8 cellular contexts compared by ENCODE assay signal in the genomic region with DNA sequence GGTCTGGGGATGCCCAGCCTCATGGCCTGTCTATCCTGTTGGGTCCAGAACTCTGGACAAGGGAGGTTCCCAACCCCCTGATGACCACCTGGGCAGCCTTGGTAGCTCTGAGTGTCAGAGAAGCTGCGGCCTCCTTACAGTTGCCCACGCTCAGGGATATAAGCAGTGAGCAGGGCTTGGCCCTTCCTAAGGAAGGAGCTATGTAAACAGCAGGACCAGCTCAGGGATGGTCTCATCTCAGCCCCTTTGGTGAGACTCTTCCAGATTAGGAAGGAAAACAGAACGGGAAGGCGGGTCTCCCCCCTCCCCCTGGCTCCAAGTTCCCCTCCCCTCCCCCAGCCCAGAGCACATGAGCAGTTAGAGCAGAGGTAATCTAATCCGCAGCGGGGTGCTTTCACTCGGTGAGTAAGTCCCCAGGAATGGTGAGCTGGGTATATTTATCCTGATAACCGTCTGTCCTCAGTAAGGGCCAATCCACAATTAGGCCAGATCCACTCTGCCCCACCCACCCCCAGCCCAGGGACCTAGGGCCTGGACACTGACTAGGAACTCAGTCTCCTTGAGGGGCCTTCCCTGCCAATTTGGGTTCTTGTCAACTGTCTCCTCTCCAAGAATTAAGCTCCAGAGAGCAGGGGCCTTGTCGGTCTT. TPM values are rescaled to one million over a fixed set of nuclear protein-coding genes. Genes with fewer than 3 reads are reported as not detected.
DNase-seq lines count a peak whose midpoint lies in the region; ATAC-seq, FAIRE-seq and TF ChIP-seq lines count a peak whose summit lies in the region.

No MANE protein-coding gene starts in this region.

- H3K4me1 Mint-ChIP-seq in activated CD4-positive, alpha-beta memory T cell treated with anti-CD3 and anti-CD28 coated beads, Interleukin-2, amount 10 ng/mL, durations not matched to agents 7 days and 5 days: peaks cover 98% of the 10 kb centered on the region

- H3K4me1 ChIP-seq in trophoblast cell (ENCODE audit: control insufficient read depth in 1 of 2, insufficient read depth in 2 of 2, low read length in 2 of 2): peaks cover 73 to 75% of the 10 kb centered on the region in 2 experiments

- peak overlapping the region; percentile 85 for H2AFZ ChIP-seq in trophoblast cell (ENCODE audit: insufficient read depth, low read length, poor library complexity)

- H3K9me3 Mint-ChIP-seq in activated CD4-positive, alpha-beta memory T cell treated with anti-CD3 and anti-CD28 coated beads, Interleukin-2, amount 10 ng/mL, durations not matched to agents 7 days and 5 days: no peaks in the 10 kb centered on the region

- no peak for TF ChIP-seq CTCF in AG04450 (IDR thresholded peaks at IDR 0.05; ENCODE audit: low read depth, low read length)

- H3K4me3 ChIP-seq in AG04450 (ENCODE audit: low read depth, low read length): peak overlapping the region; percentile 40
- H3K4me3 ChIP-seq in trophoblast cell (ENCODE audit: low read depth, low read length): no peak overlapping the region

- H3K27me3 ChIP-seq in AG04450 (ENCODE audit: control insufficient read depth, insufficient read depth, low read length) (no peaks in the 10 kb centered on the region), trophoblast cell (ENCODE audit: insufficient read depth, low read length) (no peaks in the 10 kb centered on the region)

- peak overlapping the region; percentile 79 for H4K12ac ChIP-seq in trophoblast cell (ENCODE audit: low read depth, low read length)

- peak overlapping the region; percentile 96 for H3K18ac ChIP-seq in trophoblast cell (ENCODE audit: low read length)

- no peak for ATAC-seq in HG02610 (IDR thresholded peaks at IDR 0.05; ENCODE audit: unreplicated experiment)

- DNase-seq in AG04450 (ENCODE audit: low read depth, low spot score): peak; percentile 94
- peak; percentile 86 for DNase-seq in HK-2 (ENCODE audit: unreplicated experiment)
- DNase-seq in activated CD4-positive, alpha-beta memory T cell treated with anti-CD3 and anti-CD28 coated beads, Interleukin-2, amount 10 ng/mL, durations not matched to agents 7 days and 5 days: no peak
- peak; percentile 93 for DNase-seq in glomerular visceral epithelial cell (ENCODE audit: extremely low spot score)
- peak; percentile 83 to 88 for DNase-seq in trophoblast cell
- DNase-seq in GM19239 (ENCODE audit: insufficient read length, low spot score): no peak
- no peak for DNase-seq in HuH-7.5 (ENCODE audit: low spot score)

- H3K9me3 ChIP-seq in AG04450 (ENCODE audit: control insufficient read depth, insufficient read depth, low read length): no peaks in the 10 kb centered on the region
- H3K9me3 ChIP-seq in trophoblast cell (ENCODE audit: insufficient read depth, low read depth, low read length): no peaks in the 10 kb centered on the region

- no peaks in the 10 kb centered on the region for H3K27me3 Mint-ChIP-seq in activated CD4-positive, alpha-beta memory T cell treated with anti-CD3 and anti-CD28 coated beads, Interleukin-2, amount 10 ng/mL, durations not matched to agents 7 days and 5 days

- peak overlapping the region; percentile 66 for H3K4me3 Mint-ChIP-seq in activated CD4-positive, alpha-beta memory T cell treated with anti-CD3 and anti-CD28 coated beads, Interleukin-2, amount 10 ng/mL, durations not matched to agents 7 days and 5 days

- H3K36me3 Mint-ChIP-seq in activated CD4-positive, alpha-beta memory T cell treated with anti-CD3 and anti-CD28 coated beads, Interleukin-2, amount 10 ng/mL, durations not matched to agents 7 days and 5 days (ENCODE audit: low read depth): peaks cover 45% of the 10 kb centered on the region

- WGBS in trophoblast cell (ENCODE audit: extremely low coverage, insufficient coverage, insufficient read length): no CpG with 5 or more reads among the region's 9 CpGs

- no peak overlapping the region for H3K23ac ChIP-seq in trophoblast cell (ENCODE audit: low read length)

- H2BK5ac ChIP-seq in trophoblast cell (ENCODE audit: low read depth, low read length, poor library complexity): peak overlapping the region; percentile 100

- peak overlapping the region; percentile 92 for H3K4ac ChIP-seq in trophoblast cell (ENCODE audit: low read depth, low read length)

- H2BK12ac ChIP-seq in trophoblast cell (ENCODE audit: low read length): peak overlapping the region; percentile 99

- peaks cover 55% of the 10 kb centered on the region for H3K79me1 ChIP-seq in trophoblast cell (ENCODE audit: low read length)

- H4K91ac ChIP-seq in trophoblast cell (ENCODE audit: low read depth, low read length): peak overlapping the region; percentile 100

- H3K14ac ChIP-seq in trophoblast cell (ENCODE audit: low read length): peak overlapping the region; percentile 99

- peak overlapping the region; percentile 67 for H3K9ac ChIP-seq in trophoblast cell (ENCODE audit: low read length)

- peak overlapping the region; percentile 99 for H3K27ac ChIP-seq in AG04450 (ENCODE audit: low read depth, low read length)
- H3K27ac ChIP-seq in trophoblast cell (ENCODE audit: low read depth, low read length): peak overlapping the region; percentile 100

- POLR2A ChIA-PET in AG04450 (lab: Yijun Ruan, JAX): interaction anchor here (0.6 to 9.2 kb wide), 10 partner anchors 12 to 1251 kb away, joined by 3 to 245 read pairs (median 14); partner anchors contain the start of genes PXN, RAB35, RNU4-1 and RNU4-2
- POLR2A ChIA-PET in activated CD4-positive, alpha-beta memory T cell treated with anti-CD3 and anti-CD28 coated beads, Interleukin-2, amount 10 ng/mL, durations not matched to agents 7 days and 5 days (lab: Charles Lee): interaction anchor here (0.9 to 10.3 kb wide), 8 partner anchors 10 to 238 kb away, joined by 3 to 330 read pairs (median 82); partner anchors contain the start of genes PXN, RNU4-1, RNU4-2 and RPLP0

- H3K36me3 ChIP-seq in trophoblast cell (ENCODE audit: control insufficient read depth in 1 of 2, insufficient read depth in 2 of 2, low read length in 2 of 2): peaks cover 12 to 13% of the 10 kb centered on the region in 2 experiments

- H3K27ac Mint-ChIP-seq in activated CD4-positive, alpha-beta memory T cell treated with anti-CD3 and anti-CD28 coated beads, Interleukin-2, amount 10 ng/mL, durations not matched to agents 7 days and 5 days: peak overlapping the region; percentile 94

- peak overlapping the region; percentile 97 for H4K8ac ChIP-seq in trophoblast cell (ENCODE audit: low read depth, low read length)

- CTCF ChIA-PET in AG04450 (lab: Charles Lee): interaction anchor here (0.8 to 15.6 kb wide), 8 partner anchors 10 to 72 kb away, joined by 3 to 685 read pairs (median 16); partner anchors contain the start of genes PXN, RNU4-1, RNU4-2 and RPLP0
- CTCF ChIA-PET in activated CD4-positive, alpha-beta memory T cell treated with anti-CD3 and anti-CD28 coated beads, Interleukin-2, amount 10 ng/mL, durations not matched to agents 7 days and 5 days (lab: Charles Lee): interaction anchor here (1.3 to 9.7 kb wide), 7 partner anchors 9 to 72 kb away, joined by 4 to 561 read pairs (median 81); partner anchors contain the start of genes PXN, RNU4-1, RNU4-2 and RPLP0

- peak overlapping the region; percentile 100 for H2BK120ac ChIP-seq in trophoblast cell (ENCODE audit: insufficient read depth, low read length, poor library complexity)

- peak overlapping the region; percentile 59 for H3K4me2 ChIP-seq in trophoblast cell (ENCODE audit: low read length)

- FAIRE-seq in GM19239 (lab: Jason Lieb, UNC): no peak

- peak overlapping the region; percentile 98 for H2AK5ac ChIP-seq in trophoblast cell (ENCODE audit: low read length)

- H3K79me2 ChIP-seq in trophoblast cell (ENCODE audit: control insufficient read depth, insufficient read depth, low read length, poor library complexity): peaks cover 40% of the 10 kb centered on the region

RNA-seq across cellular contexts. Expression of gene RPLP0, which starts 29.5 kb away (rescaled TPM):
- 4,854 and 5,695 TPM in 2 replicates for polyA plus RNA-seq in AG04450 (2011; rRNA removed)
- 2,992 and 3,454 TPM in 2 replicates for polyA minus RNA-seq in AG04450 (2011; rRNA and poly(A)+ RNA removed)
- total RNA-seq in activated CD4-positive, alpha-beta memory T cell treated with anti-CD3 and anti-CD28 coated beads, Interleukin-2, amount 10 ng/mL, durations not matched to agents 7 days and 5 days: 1,000 to 10,000 TPM; 1,823 to 1,853 TPM
- 2,531 and 2,584 TPM in 2 replicates for polyA plus RNA-seq in trophoblast cell (2013)

RNA-seq across cellular contexts. Expression of gene PXN, which starts 35.1 kb away (rescaled TPM):
- polyA plus RNA-seq in AG04450 (2011; rRNA removed): 35.0 and 48.1 TPM in 2 replicates
- 37.7 and 60.7 TPM in 2 replicates for polyA minus RNA-seq in AG04450 (2011; rRNA and poly(A)+ RNA removed)
- 100 to 1,000 TPM; 271 to 274 TPM for total RNA-seq in activated CD4-positive, alpha-beta memory T cell treated with anti-CD3 and anti-CD28 coated beads, Interleukin-2, amount 10 ng/mL, durations not matched to agents 7 days and 5 days
- polyA plus RNA-seq in trophoblast cell (2013): 99.6 and 100 TPM in 2 replicates

RNA-seq across cellular contexts. Expression of gene GCN1, which starts 35.9 kb away (rescaled TPM):
- 44.5 and 50.4 TPM in 2 replicates for polyA plus RNA-seq in AG04450 (2011; rRNA removed)
- 144 and 184 TPM in 2 replicates for polyA minus RNA-seq in AG04450 (2011; rRNA and poly(A)+ RNA removed)
- total RNA-seq in activated CD4-positive, alpha-beta memory T cell treated with anti-CD3 and anti-CD28 coated beads, Interleukin-2, amount 10 ng/mL, durations not matched to agents 7 days and 5 days: 10 to 100 TPM; 86.0 to 94.3 TPM
- polyA plus RNA-seq in trophoblast cell (2013): 41.3 and 42.4 TPM in 2 replicates

Comparison
In these comparisons a context has a peak if more than half of its experiments do, and no peak if none do; other contexts are left out.
1. DNase-seq: peak in AG04450 (single experiment), HK-2 (single experiment), glomerular visceral epithelial cell (single experiment) and trophoblast cell (2 of 2); none in activated CD4-positive, alpha-beta memory T cell treated with anti-CD3 and anti-CD28 coated beads, Interleukin-2, amount 10 ng/mL, durations not matched to agents 7 days and 5 days (single experiment), GM19239 (single experiment) and HuH-7.5 (single experiment).